8 cellular contexts compared by ENCODE assay signal in genomic region chr1:12658531-12659453, GRCh38. TPM values are rescaled to one million over a fixed set of nuclear protein-coding genes. Genes with fewer than 3 reads are reported as not detected.
A peak's percentile ranks its signal among the peaks of the same experiment; 100 is the strongest.
DNase-seq lines count a peak whose midpoint lies in the region; ATAC-seq and TF ChIP-seq lines count a peak whose summit lies in the region.

No MANE protein-coding gene starts in this region.

- peaks cover 12% of the 10 kb centered on the region for H3K27me3 Mint-ChIP-seq in T-helper 2 cell treated with Interferon-gamma antibody and Interleukin-4, amounts not matched to agents 5 μg/mL and 100 μg/mL, for 36 hours (ENCODE audit: low read depth)

- peak overlapping the region; percentile 53 for H3K4me3 Mint-ChIP-seq in T-helper 2 cell treated with Interferon-gamma antibody and Interleukin-4, amounts not matched to agents 5 μg/mL and 100 μg/mL, for 36 hours

- H3K4me3 ChIP-seq in retinal pigment epithelial cell (ENCODE audit: low read length), result no peak overlapping the region

- peak; percentile 93 for TF ChIP-seq CTCF in retinal pigment epithelial cell (conservative IDR thresholded peaks at IDR 0.05; ENCODE audit: low read depth, low read length)

- peak; percentile 89 for ATAC-seq in left ventricle myocardium superior
- no peak for ATAC-seq in GM21717 (IDR thresholded peaks at IDR 0.05; ENCODE audit: unreplicated experiment)

- peak overlapping the region; percentile 5 for H3K27ac Mint-ChIP-seq in T-helper 2 cell treated with Interferon-gamma antibody and Interleukin-4, amounts not matched to agents 5 μg/mL and 100 μg/mL, for 36 hours

- intact Hi-C loops in left ventricle myocardium superior (cut with micrococcal nuclease), result loop anchor here (10.0 kb wide), 1 partner anchor 344 kb away; no protein-coding TSS in a partner anchor

- H3K36me3 Mint-ChIP-seq in T-helper 2 cell treated with Interferon-gamma antibody and Interleukin-4, amounts not matched to agents 5 μg/mL and 100 μg/mL, for 36 hours (ENCODE audit: low read depth), result no peaks in the 10 kb centered on the region

- H3K4me1 Mint-ChIP-seq in T-helper 2 cell treated with Interferon-gamma antibody and Interleukin-4, amounts not matched to agents 5 μg/mL and 100 μg/mL, for 36 hours (ENCODE audit: low read depth), result peaks cover 4% of the 10 kb centered on the region

- no peaks in the 10 kb centered on the region for H3K9me3 Mint-ChIP-seq in T-helper 2 cell treated with Interferon-gamma antibody and Interleukin-4, amounts not matched to agents 5 μg/mL and 100 μg/mL, for 36 hours

- DNase-seq in NK-92 treated with Interleukin-12 subunit alpha and Interleukin-12 subunit beta, amount 100 ng/mL, for 24 hours (lab: John Stamatoyannopoulos, UW), result peak; percentile 53
- DNase-seq in NK-92 (lab: John Stamatoyannopoulos, UW; ENCODE audit: unreplicated experiment) (no peak), NCI-H146 treated with DMSO at 0.1 percent for 48 hours (lab: John Stamatoyannopoulos, UW; ENCODE audit: unreplicated experiment) (peak; percentile 61), amniotic stem cell (lab: John Stamatoyannopoulos, UW) (peak; percentile 7), left ventricle myocardium superior (peak; percentile 70), retinal pigment epithelial cell (ENCODE audit: low read depth) (peak; percentile 31)
- DNase-seq in T-helper 2 cell treated with Interferon-gamma antibody and Interleukin-4, amounts not matched to agents 5 μg/mL and 100 μg/mL, for 36 hours (ENCODE audit: low spot score), result peak; percentile 59

RNA-seq across cellular contexts. Expression of gene AADACL4, which starts 14.9 kb away (rescaled TPM):
- not detected for total RNA-seq in left ventricle myocardium superior

RNA-seq across cellular contexts. Expression of gene DHRS3, which starts 40.8 kb away (rescaled TPM):
- total RNA-seq in left ventricle myocardium superior, result 79.6 TPM

RNA-seq across cellular contexts. Expression of gene AADACL3, which starts 57.1 kb away (rescaled TPM):
- not detected for total RNA-seq in left ventricle myocardium superior
